Comparison of ENCODE assay signal across 8 cellular contexts in the genomic region with DNA sequence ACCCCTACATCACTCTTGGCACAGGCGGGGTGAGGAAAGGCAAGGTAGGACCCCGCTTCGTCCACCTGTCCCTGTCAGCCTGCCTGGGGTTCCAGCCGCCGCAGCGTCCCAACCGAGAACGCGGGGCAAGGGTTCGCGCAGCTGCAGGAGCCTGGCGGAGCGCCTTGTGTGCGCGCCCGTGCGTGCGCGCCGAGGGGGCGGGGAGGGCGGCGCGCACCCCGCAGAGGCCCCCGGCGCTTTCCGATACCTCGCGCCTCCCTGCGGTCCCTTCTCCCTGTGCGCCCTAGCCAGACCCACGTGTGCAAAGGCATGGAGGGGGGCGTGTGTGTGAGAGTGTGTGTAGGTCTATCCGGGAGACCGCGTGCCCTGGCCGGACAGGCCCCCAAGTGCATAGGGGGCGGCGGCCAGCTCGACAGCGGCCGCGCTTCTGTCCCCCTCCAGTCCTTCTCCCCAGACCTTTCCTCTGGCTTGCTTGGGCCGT.
A peak's percentile ranks its signal among the peaks of the same experiment; 100 is the strongest.
DNase-seq lines count a peak whose midpoint lies in the region; ATAC-seq, FAIRE-seq and TF ChIP-seq lines count a peak whose summit lies in the region.

No MANE protein-coding gene starts in this region.

- TF ChIP-seq CTCF in D721Med (IDR thresholded peaks at IDR 0.05; ENCODE audit: insufficient read depth, missing control alignments): peak; percentile 15
- no peak for TF ChIP-seq CTCF in gastroesophageal sphincter (IDR thresholded peaks at IDR 0.05)

- H3K9me3 ChIP-seq in gastroesophageal sphincter: no peaks in the 10 kb centered on the region

- ATAC-seq in gastroesophageal sphincter (peak; percentile 27), HG02610 (IDR thresholded peaks at IDR 0.05; ENCODE audit: unreplicated experiment) (no peak)

- no peak for FAIRE-seq in D721Med (lab: Jason Lieb, UNC)

- H3K27ac ChIP-seq in gastroesophageal sphincter: peak overlapping the region in 1 of 4 donors; percentile 68

- 3% methylated on average over 15 of the region's 45 CpGs; no CpG with 5 or more reads in 1 of the 2 donors for WGBS in gastroesophageal sphincter (ENCODE audit: low coverage in 1 of 2), 2 donors

- TF ChIP-seq EP300 in gastroesophageal sphincter (IDR thresholded peaks at IDR 0.05): no peak

- DNase-seq in D721Med (ENCODE audit: insufficient read length, low spot score) (no peak), SK-MEL-5 (ENCODE audit: low read depth, low spot score) (peak; percentile 7), putamen (ENCODE audit: low spot score) (peak; percentile 61), inferior parietal cortex (ENCODE audit: extremely low spot score) (no peak), NCI-H2081 treated with DMSO at 0.1 percent for 48 hours (lab: John Stamatoyannopoulos, UW) (no peak), HPDE6-E6E7 (ENCODE audit: extremely low spot score) (no peak)

- H3K4me3 ChIP-seq in gastroesophageal sphincter: peak overlapping the region; percentile 43 to 54

- peaks cover 0 to 47% (median 25%) of the 10 kb centered on the region in 3 donors for H3K4me1 ChIP-seq in gastroesophageal sphincter

- no peaks in the 10 kb centered on the region for H3K27me3 ChIP-seq in gastroesophageal sphincter

- no peak for TF ChIP-seq POLR2A in gastroesophageal sphincter (IDR thresholded peaks at IDR 0.05)

- no peaks in the 10 kb centered on the region for H3K36me3 ChIP-seq in gastroesophageal sphincter

- in situ Hi-C loops in SK-MEL-5 (cut with HindIII; ENCODE audit: low pct_unique_long_range_greater_than_20kb, low sequenced_read_pairs): no loop called here

Comparison
In these comparisons a context has a peak if more than half of its experiments do, and no peak if none do; other contexts are left out.
1. DNase-seq: peak in SK-MEL-5 (single experiment) and putamen (single experiment); none in D721Med (single experiment), inferior parietal cortex (single experiment), NCI-H2081 treated with DMSO at 0.1 percent for 48 hours (single experiment) and HPDE6-E6E7 (single experiment).